Comparison of ENCODE assay signal across 8 cellular contexts in genomic region chr14:103715052-103716000, GRCh38. TPM values are rescaled to one million over a fixed set of nuclear protein-coding genes. Genes with fewer than 3 reads are reported as not detected.
A peak's percentile ranks its signal among the peaks of the same experiment; 100 is the strongest.
DNase-seq lines count a peak whose midpoint lies in the region; ATAC-seq and TF ChIP-seq lines count a peak whose summit lies in the region.

Gene XRCC3 (minus strand): TSS chr14:103715451. CDS start chr14:103711087, 4,364 bp downstream.
Gene ZFYVE21 (plus strand): TSS chr14:103715810. CDS start chr14:103715842, 32 bp downstream.

- peak; percentile 83 for DNase-seq in DMS153 treated with DMSO at 0.1 percent for 48 hours (lab: John Stamatoyannopoulos, UW; ENCODE audit: unreplicated experiment)
- peak; percentile 100 for DNase-seq in KBM-7
- peak; percentile 99 for DNase-seq in activated T-cell treated with anti-CD3 and anti-CD28 coated beads, Interleukin-2, amount 50 U/mL, for 24 hours
- peak; percentile 99 for DNase-seq in stimulated activated CD8-positive, alpha-beta memory T cell treated with anti-CD3 and anti-CD28 coated beads, Interleukin-7, amount 100 ng/mL, for 1 hour (ENCODE audit: low read depth in 2 of 2)

- peak within 1 kb of the TSS; percentile 96 for H3K27ac Mint-ChIP-seq in activated T-cell treated with anti-CD3 and anti-CD28 coated beads, Interleukin-2, amount 50 U/mL, for 24 hours

- no peaks in the 10 kb centered on the region for H3K27me3 ChIP-seq in esophagus (ENCODE audit: control insufficient read depth in 1 of 2, insufficient read depth in 2 of 2, low read length in 2 of 2)
- no peaks in the 10 kb centered on the region for H3K27me3 ChIP-seq in mucosa of stomach (ENCODE audit: control insufficient read depth, insufficient read depth, low read length)

- in situ Hi-C loops in KBM-7 (cut with MboI; ENCODE audit: low pct_unique_long_range_greater_than_20kb, low sequenced_read_pairs) = no loop called here

- peak within 1 kb of the TSS; percentile 72 to 81 for H3K4me3 ChIP-seq in esophagus (ENCODE audit: low read depth in 1 of 2, low read length in 2 of 2)
- peak within 1 kb of the TSS; percentile 80 for H3K4me3 ChIP-seq in mucosa of stomach (ENCODE audit: low read length)

- H3K9ac ChIP-seq in mucosa of stomach (ENCODE audit: low read length) = peak within 1 kb of the TSS; percentile 70

- peaks cover 68% of the 10 kb centered on the region for H3K4me1 Mint-ChIP-seq in activated T-cell treated with anti-CD3 and anti-CD28 coated beads, Interleukin-2, amount 50 U/mL, for 24 hours (ENCODE audit: low read depth)

- H3K4me1 ChIP-seq in esophagus (ENCODE audit: control insufficient read depth in 2 of 2, insufficient read depth in 2 of 2, low read length in 1 of 2) = peaks cover 3 to 36% of the 10 kb centered on the region in 2 donors
- H3K4me1 ChIP-seq in mucosa of stomach (ENCODE audit: control insufficient read depth, insufficient read depth, low read length) = peaks cover 45% of the 10 kb centered on the region

- H3K36me3 ChIP-seq in esophagus (ENCODE audit: control insufficient read depth in 2 of 2, insufficient read depth in 2 of 2, low read length in 1 of 2) = peaks cover 0 to 1% of the 10 kb centered on the region in 2 donors
- H3K36me3 ChIP-seq in mucosa of stomach (ENCODE audit: control insufficient read depth, insufficient read depth, low read length) = no peaks in the 10 kb centered on the region

- no peaks in the 10 kb centered on the region for H3K9me3 Mint-ChIP-seq in activated T-cell treated with anti-CD3 and anti-CD28 coated beads, Interleukin-2, amount 50 U/mL, for 24 hours

- H3K9me3 ChIP-seq in esophagus (ENCODE audit: control insufficient read depth in 2 of 2, insufficient read depth in 1 of 2, low read depth in 1 of 2, low read length in 1 of 2) (no peaks in the 10 kb centered on the region), mucosa of stomach (ENCODE audit: control insufficient read depth, low read length) (no peaks in the 10 kb centered on the region)

- H3K27ac ChIP-seq in esophagus (ENCODE audit: low read depth in 2 of 2, low read length in 1 of 2) = peak within 1 kb of the TSS; percentile 86 to 95

- peaks cover 42% of the 10 kb centered on the region for H3K36me3 Mint-ChIP-seq in activated T-cell treated with anti-CD3 and anti-CD28 coated beads, Interleukin-2, amount 50 U/mL, for 24 hours (ENCODE audit: low read depth)

- WGBS in esophagus, 2 donors = 0 to 1% methylated on average over 101 to 121 of the region's 121 CpGs

- peak; percentile 94 for ATAC-seq in GM21717 (IDR thresholded peaks at IDR 0.05; ENCODE audit: unreplicated experiment)

- H3K27me3 Mint-ChIP-seq in activated T-cell treated with anti-CD3 and anti-CD28 coated beads, Interleukin-2, amount 50 U/mL, for 24 hours = no peaks in the 10 kb centered on the region

- H3K4me3 Mint-ChIP-seq in activated T-cell treated with anti-CD3 and anti-CD28 coated beads, Interleukin-2, amount 50 U/mL, for 24 hours = peak within 1 kb of the TSS; percentile 85

TF ChIP-seq in PFSK-1, 5 proteins besides CTCF, POLR2A, EP300 and RAD21:
- TF ChIP-seq REST (IDR thresholded peaks at IDR 0.05; ENCODE audit: insufficient read depth in 1 of 2, low read depth in 2 of 2, low read length in 2 of 2) = no peak
- TF ChIP-seq TAF1 (IDR thresholded peaks at IDR 0.05; ENCODE audit: borderline replicate concordance, insufficient read depth, low read length) = peak; percentile 56; the same call in 1 of the 2 replicates
- TF ChIP-seq SIN3A (IDR thresholded peaks at IDR 0.05; ENCODE audit: borderline replicate concordance, insufficient read depth, low read length) = no peak

RNA-seq across cellular contexts. Expression of gene XRCC3, which starts in this region (rescaled TPM):
- 17.4 TPM for polyA plus RNA-seq in PFSK-1 (2012; ENCODE audit: insufficient read length, low read depth)
- 10 to 100 TPM in 1 of 2 donors, 1 to 10 TPM in 1; 7.7 to 17.6 TPM for polyA plus RNA-seq in esophagus

RNA-seq across cellular contexts. Expression of gene ZFYVE21, which starts in this region (rescaled TPM):
- 25.2 TPM for polyA plus RNA-seq in PFSK-1 (2012; ENCODE audit: insufficient read length, low read depth)
- polyA plus RNA-seq in esophagus = 10 to 100 TPM; 56.5 to 73.5 TPM

Comparison
In these comparisons a context has a peak if more than half of its experiments do, and no peak if none do; other contexts are left out.
1. Peak in every context shown above with its lines: DNase-seq, ATAC-seq, H3K4me3 ChIP-seq and H3K27ac ChIP-seq.